1 cellular context compared by ENCODE assay signal in the genomic region with DNA sequence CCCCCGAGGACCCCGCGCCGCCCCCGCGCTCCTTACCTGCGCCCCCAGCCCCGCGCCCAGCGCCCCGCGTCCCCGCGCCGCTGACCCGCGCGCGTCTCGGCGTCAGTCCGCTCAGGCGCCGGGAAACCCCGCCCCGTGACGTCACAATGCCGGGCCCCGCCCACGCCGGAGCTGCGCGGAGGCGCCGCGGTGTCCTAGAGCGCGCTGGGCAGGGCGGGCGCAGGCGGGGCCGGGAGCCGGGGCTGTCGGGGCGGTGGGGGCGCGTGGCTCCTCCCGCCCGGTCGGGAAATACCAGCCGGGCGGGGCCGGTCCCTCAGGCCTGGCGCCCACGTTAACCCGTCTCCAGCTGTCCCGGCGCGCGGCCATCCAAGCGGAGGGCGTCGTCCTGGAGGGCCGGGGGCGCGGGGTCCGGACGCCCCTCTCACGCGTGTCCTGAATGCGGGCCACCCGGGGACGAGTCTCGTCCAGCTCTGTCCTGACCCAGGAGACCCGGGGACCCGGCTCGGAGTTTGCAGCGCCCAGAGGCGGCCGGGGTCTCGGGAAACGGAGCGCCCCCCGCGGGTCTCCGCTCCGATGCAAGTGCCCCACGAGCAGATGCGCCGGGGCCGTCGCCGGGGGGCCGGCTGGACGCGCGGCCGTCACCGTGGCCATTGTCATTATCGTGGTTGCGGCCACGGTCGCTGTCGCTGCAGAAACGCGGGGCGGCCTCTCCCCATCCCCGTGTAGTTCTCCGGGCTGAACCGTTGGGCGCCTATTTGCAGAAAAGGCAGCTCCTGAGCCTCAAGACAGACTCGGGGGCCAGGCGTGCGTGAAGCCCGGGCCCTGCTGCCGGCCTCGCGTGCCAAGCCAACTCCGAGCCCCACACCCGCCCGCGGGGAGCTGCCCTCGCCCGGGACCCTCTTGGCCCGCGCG.
TF ChIP-seq lines count a peak whose summit lies in the region.

A gene (minus strand): TSS at position 109 of the 912 bp plus-strand sequence. CDS start 727 bp downstream, outside the sequence.

TF ChIP-seq in HepG2, 621 proteins besides CTCF, POLR2A, EP300 and RAD21 (continued from another document and continues in another):
- TF ChIP-seq MAFG (CRISPR knock-in tag; IDR thresholded peaks at IDR 0.05) (no peak), HNRNPLL (IDR thresholded peaks at IDR 0.05; ENCODE audit: low read depth, low read length, poor library complexity, severe bottlenecking) (no peak), JUND (CRISPR knock-in tag; IDR thresholded peaks at IDR 0.05) (no peak), ZNF382 (CRISPR knock-in tag; IDR thresholded peaks at IDR 0.05; ENCODE audit: borderline replicate concordance) (no peak), ZBTB7B (CRISPR knock-in tag; IDR thresholded peaks at IDR 0.05) (peak; percentile 73), FOXC1 (CRISPR knock-in tag; IDR thresholded peaks at IDR 0.05; ENCODE audit: borderline replicate concordance) (0 out of 2 replicates have a peak, but pooled peaks have one; percentile 4), CEBPB (IDR thresholded peaks at IDR 0.05; ENCODE audit: borderline replicate concordance, low read depth, low read length) (no peak), ZNF850 (CRISPR knock-in tag; conservative IDR thresholded peaks at IDR 0.05) (no peak), ZFYVE20 (CRISPR knock-in tag; IDR thresholded peaks at IDR 0.05; ENCODE audit: borderline replicate concordance, low read depth) (no peak), NAIF1 (CRISPR knock-in tag; IDR thresholded peaks at IDR 0.05; ENCODE audit: borderline replicate concordance) (no peak), MTF1 (CRISPR knock-in tag; IDR thresholded peaks at IDR 0.05) (no peak), NKX3-1 (CRISPR knock-in tag; IDR thresholded peaks at IDR 0.05) (no peak), ZNF83 (CRISPR knock-in tag; IDR thresholded peaks at IDR 0.05; ENCODE audit: borderline replicate concordance) (no peak), ZNF557 (CRISPR knock-in tag; IDR thresholded peaks at IDR 0.05) (no peak), AGO1 (IDR thresholded peaks at IDR 0.05; ENCODE audit: low read depth, low read length, poor library complexity, severe bottlenecking) (no peak), SPEN (CRISPR knock-in tag; IDR thresholded peaks at IDR 0.05; ENCODE audit: low read depth) (no peak), ZNF891 (CRISPR knock-in tag; IDR thresholded peaks at IDR 0.05) (0 out of 2 replicates have a peak, but pooled peaks have one; percentile 40), POLR2G (IDR thresholded peaks at IDR 0.05; ENCODE audit: low read depth, low read length) (peak; percentile 63; the same call in 1 of the 2 replicates), POLR2AphosphoS2 (IDR thresholded peaks at IDR 0.05; ENCODE audit: low read depth, low read length) (no peak), GATA4 (IDR thresholded peaks at IDR 0.05; ENCODE audit: borderline replicate concordance, low read depth) (no peak), ZNF253 (CRISPR knock-in tag; IDR thresholded peaks at IDR 0.05; ENCODE audit: borderline replicate concordance) (no peak), NFE2L2 (IDR thresholded peaks at IDR 0.05; ENCODE audit: low read length) (no peak), ZNF709 (CRISPR knock-in tag; IDR thresholded peaks at IDR 0.05) (no peak), MAF1 (CRISPR knock-in tag; IDR thresholded peaks at IDR 0.05; ENCODE audit: borderline replicate concordance) (0 out of 2 replicates have a peak, but pooled peaks have one; percentile 12), ZNF317 (CRISPR knock-in tag; IDR thresholded peaks at IDR 0.05) (no peak), ZNF430 (CRISPR knock-in tag; IDR thresholded peaks at IDR 0.05) (no peak), RFX5 (IDR thresholded peaks at IDR 0.05; ENCODE audit: low read depth, low read length) (peak; percentile 65), BCL6 (CRISPR knock-in tag; IDR thresholded peaks at IDR 0.05) (no peak), ISL2 (CRISPR knock-in tag; IDR thresholded peaks at IDR 0.05) (no peak), CHD2 (IDR thresholded peaks at IDR 0.05; ENCODE audit: low read depth, low read length) (no peak), ZNF12 (CRISPR knock-in tag; IDR thresholded peaks at IDR 0.05) (no peak), CBX5 (CRISPR knock-in tag; IDR thresholded peaks at IDR 0.05; ENCODE audit: borderline replicate concordance) (no peak), ZNF296 (CRISPR knock-in tag; conservative IDR thresholded peaks at IDR 0.05) (no peak), CHCHD3 (CRISPR knock-in tag; IDR thresholded peaks at IDR 0.05) (no peak), ZNF747 (CRISPR knock-in tag; IDR thresholded peaks at IDR 0.05; ENCODE audit: borderline replicate concordance) (no peak), TBP (CRISPR knock-in tag; IDR thresholded peaks at IDR 0.05) (no peak), ZNF350 (CRISPR knock-in tag; IDR thresholded peaks at IDR 0.05; ENCODE audit: borderline replicate concordance, low read depth) (no peak), RFXANK (CRISPR knock-in tag; IDR thresholded peaks at IDR 0.05) (no peak)
- TF ChIP-seq, protein P1, sequence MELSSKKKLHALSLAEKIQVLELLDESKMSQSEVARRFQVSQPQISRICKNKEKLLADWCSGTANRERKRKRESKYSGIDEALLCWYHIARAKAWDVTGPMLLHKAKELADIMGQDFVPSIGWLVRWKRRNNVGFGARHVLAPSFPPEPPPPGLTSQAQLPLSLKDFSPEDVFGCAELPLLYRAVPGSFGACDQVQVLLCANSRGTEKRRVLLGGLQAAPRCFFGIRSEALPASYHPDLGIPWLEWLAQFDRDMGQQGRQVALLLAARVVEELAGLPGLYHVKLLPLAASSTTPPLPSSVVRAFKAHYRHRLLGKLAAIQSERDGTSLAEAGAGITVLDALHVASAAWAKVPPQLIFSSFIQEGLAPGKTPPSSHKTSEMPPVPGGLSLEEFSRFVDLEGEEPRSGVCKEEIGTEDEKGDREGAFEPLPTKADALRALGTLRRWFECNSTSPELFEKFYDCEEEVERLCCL (CRISPR knock-in tag; IDR thresholded peaks at IDR 0.05; ENCODE audit: borderline replicate concordance) = no peak
- TF ChIP-seq, protein P2, sequence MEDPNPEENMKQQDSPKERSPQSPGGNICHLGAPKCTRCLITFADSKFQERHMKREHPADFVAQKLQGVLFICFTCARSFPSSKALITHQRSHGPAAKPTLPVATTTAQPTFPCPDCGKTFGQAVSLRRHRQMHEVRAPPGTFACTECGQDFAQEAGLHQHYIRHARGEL (CRISPR knock-in tag; IDR thresholded peaks at IDR 0.05) = no peak
- TF ChIP-seq, protein P3, sequence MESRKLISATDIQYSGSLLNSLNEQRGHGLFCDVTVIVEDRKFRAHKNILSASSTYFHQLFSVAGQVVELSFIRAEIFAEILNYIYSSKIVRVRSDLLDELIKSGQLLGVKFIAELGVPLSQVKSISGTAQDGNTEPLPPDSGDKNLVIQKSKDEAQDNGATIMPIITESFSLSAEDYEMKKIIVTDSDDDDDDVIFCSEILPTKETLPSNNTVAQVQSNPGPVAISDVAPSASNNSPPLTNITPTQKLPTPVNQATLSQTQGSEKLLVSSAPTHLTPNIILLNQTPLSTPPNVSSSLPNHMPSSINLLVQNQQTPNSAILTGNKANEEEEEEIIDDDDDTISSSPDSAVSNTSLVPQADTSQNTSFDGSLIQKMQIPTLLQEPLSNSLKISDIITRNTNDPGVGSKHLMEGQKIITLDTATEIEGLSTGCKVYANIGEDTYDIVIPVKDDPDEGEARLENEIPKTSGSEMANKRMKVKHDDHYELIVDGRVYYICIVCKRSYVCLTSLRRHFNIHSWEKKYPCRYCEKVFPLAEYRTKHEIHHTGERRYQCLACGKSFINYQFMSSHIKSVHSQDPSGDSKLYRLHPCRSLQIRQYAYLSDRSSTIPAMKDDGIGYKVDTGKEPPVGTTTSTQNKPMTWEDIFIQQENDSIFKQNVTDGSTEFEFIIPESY (CRISPR knock-in tag; IDR thresholded peaks at IDR 0.05) = no peak
- TF ChIP-seq, protein P4, sequence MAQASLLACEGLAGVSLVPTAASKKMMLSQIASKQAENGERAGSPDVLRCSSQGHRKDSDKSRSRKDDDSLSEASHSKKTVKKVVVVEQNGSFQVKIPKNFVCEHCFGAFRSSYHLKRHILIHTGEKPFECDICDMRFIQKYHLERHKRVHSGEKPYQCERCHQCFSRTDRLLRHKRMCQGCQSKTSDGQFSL (CRISPR knock-in tag; IDR thresholded peaks at IDR 0.05) = 0 out of 2 replicates have a peak, but pooled peaks have one; percentile 16
- TF ChIP-seq, protein P5, sequence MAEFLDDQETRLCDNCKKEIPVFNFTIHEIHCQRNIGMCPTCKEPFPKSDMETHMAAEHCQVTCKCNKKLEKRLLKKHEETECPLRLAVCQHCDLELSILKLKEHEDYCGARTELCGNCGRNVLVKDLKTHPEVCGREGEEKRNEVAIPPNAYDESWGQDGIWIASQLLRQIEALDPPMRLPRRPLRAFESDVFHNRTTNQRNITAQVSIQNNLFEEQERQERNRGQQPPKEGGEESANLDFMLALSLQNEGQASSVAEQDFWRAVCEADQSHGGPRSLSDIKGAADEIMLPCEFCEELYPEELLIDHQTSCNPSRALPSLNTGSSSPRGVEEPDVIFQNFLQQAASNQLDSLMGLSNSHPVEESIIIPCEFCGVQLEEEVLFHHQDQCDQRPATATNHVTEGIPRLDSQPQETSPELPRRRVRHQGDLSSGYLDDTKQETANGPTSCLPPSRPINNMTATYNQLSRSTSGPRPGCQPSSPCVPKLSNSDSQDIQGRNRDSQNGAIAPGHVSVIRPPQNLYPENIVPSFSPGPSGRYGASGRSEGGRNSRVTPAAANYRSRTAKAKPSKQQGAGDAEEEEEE (CRISPR knock-in tag; IDR thresholded peaks at IDR 0.05; ENCODE audit: borderline replicate concordance) = no peak
- TF ChIP-seq, protein P6, sequence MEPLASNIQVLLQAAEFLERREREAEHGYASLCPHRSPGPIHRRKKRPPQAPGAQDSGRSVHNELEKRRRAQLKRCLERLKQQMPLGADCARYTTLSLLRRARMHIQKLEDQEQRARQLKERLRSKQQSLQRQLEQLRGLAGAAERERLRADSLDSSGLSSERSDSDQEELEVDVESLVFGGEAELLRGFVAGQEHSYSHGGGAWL (CRISPR knock-in tag; IDR thresholded peaks at IDR 0.05) = no peak; the same call in 1 of the 2 replicates
- TF ChIP-seq, protein P7, sequence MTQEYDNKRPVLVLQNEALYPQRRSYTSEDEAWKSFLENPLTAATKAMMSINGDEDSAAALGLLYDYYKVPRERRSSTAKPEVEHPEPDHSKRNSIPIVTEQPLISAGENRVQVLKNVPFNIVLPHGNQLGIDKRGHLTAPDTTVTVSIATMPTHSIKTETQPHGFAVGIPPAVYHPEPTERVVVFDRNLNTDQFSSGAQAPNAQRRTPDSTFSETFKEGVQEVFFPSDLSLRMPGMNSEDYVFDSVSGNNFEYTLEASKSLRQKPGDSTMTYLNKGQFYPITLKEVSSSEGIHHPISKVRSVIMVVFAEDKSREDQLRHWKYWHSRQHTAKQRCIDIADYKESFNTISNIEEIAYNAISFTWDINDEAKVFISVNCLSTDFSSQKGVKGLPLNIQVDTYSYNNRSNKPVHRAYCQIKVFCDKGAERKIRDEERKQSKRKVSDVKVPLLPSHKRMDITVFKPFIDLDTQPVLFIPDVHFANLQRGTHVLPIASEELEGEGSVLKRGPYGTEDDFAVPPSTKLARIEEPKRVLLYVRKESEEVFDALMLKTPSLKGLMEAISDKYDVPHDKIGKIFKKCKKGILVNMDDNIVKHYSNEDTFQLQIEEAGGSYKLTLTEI (CRISPR knock-in tag; conservative IDR thresholded peaks at IDR 0.05) = no peak
- TF ChIP-seq, protein P8, sequence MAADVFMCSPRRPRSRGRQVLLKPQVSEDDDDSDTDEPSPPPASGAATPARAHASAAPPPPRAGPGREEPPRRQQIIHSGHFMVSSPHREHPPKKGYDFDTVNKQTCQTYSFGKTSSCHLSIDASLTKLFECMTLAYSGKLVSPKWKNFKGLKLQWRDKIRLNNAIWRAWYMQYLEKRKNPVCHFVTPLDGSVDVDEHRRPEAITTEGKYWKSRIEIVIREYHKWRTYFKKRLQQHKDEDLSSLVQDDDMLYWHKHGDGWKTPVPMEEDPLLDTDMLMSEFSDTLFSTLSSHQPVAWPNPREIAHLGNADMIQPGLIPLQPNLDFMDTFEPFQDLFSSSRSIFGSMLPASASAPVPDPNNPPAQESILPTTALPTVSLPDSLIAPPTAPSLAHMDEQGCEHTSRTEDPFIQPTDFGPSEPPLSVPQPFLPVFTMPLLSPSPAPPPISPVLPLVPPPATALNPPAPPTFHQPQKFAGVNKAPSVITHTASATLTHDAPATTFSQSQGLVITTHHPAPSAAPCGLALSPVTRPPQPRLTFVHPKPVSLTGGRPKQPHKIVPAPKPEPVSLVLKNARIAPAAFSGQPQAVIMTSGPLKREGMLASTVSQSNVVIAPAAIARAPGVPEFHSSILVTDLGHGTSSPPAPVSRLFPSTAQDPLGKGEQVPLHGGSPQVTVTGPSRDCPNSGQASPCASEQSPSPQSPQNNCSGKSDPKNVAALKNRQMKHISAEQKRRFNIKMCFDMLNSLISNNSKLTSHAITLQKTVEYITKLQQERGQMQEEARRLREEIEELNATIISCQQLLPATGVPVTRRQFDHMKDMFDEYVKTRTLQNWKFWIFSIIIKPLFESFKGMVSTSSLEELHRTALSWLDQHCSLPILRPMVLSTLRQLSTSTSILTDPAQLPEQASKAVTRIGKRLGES (CRISPR knock-in tag; IDR thresholded peaks at IDR 0.05; ENCODE audit: borderline replicate concordance) = no peak
- TF ChIP-seq, protein P9, sequence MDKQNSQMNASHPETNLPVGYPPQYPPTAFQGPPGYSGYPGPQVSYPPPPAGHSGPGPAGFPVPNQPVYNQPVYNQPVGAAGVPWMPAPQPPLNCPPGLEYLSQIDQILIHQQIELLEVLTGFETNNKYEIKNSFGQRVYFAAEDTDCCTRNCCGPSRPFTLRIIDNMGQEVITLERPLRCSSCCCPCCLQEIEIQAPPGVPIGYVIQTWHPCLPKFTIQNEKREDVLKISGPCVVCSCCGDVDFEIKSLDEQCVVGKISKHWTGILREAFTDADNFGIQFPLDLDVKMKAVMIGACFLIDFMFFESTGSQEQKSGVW (CRISPR knock-in tag; IDR thresholded peaks at IDR 0.05; ENCODE audit: borderline replicate concordance) = no peak
